ENCODE assay signal across 1 cellular context in the genomic region with DNA sequence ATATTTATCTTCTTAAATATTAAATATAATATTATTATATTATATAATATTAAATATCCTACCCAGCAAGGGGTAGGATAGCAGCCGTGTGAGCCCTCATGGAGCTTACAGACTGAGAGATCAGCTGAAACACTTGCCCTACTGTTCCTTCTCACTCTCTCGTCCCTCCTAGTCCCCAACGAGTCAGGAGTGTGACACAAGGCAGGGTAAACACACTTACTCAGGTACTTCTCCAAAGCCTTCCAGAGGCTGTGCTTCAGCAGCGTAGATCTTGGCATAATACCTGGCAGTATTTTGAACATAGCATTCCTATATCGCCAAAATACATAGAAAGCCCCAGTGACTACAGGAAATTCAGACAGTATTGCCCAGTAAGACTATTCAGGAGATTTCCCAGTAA.
TF ChIP-seq lines count a peak whose summit lies in the region.

No MANE protein-coding gene starts in this region.

TF ChIP-seq in H1, 55 proteins besides CTCF, POLR2A, EP300 and RAD21:
- TF ChIP-seq GABPA (IDR thresholded peaks at IDR 0.05; ENCODE audit: borderline replicate concordance, insufficient read depth, low read length) (no peak), BACH1 (IDR thresholded peaks at IDR 0.05; ENCODE audit: low read length) (no peak)
